1 cellular context compared by ENCODE assay signal in the genomic region with DNA sequence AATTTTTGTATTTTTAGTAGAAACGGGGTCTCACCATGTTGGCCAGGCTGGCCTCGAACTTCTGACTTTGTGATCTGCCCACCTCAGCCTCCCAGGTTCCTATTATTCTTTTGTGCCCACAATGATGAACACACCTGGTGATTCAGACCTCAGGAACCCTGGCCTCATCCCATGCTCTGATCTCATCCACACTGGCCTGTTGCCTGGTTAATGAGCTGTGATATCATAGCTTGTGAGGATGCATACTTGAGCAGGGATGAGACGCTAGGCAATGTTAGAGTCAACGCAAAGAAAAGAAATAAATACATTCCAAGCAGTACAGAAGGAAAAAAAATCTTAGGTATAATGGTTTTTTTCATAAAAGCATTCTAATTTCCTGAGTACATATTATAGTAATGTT.
TF ChIP-seq lines count a peak whose summit lies in the region.

No MANE protein-coding gene starts in this region.

TF ChIP-seq in SK-N-SH treated with all-trans-retinoic acid at 6 μM for 48 hours, 23 proteins besides CTCF, POLR2A, EP300 and RAD21 (continued from another document):
- TF ChIP-seq ARNTL (CRISPR knock-in tag; IDR thresholded peaks at IDR 0.05; ENCODE audit: borderline replicate concordance, low read depth) (no peak), ISL1 (CRISPR knock-in tag; IDR thresholded peaks at IDR 0.05) (no peak), BACH2 (CRISPR knock-in tag; IDR thresholded peaks at IDR 0.05; ENCODE audit: borderline replicate concordance) (no peak), ZFP30 (CRISPR knock-in tag; IDR thresholded peaks at IDR 0.05) (no peak), ZNF70 (CRISPR knock-in tag; IDR thresholded peaks at IDR 0.05) (no peak)
- TF ChIP-seq, protein P1, sequence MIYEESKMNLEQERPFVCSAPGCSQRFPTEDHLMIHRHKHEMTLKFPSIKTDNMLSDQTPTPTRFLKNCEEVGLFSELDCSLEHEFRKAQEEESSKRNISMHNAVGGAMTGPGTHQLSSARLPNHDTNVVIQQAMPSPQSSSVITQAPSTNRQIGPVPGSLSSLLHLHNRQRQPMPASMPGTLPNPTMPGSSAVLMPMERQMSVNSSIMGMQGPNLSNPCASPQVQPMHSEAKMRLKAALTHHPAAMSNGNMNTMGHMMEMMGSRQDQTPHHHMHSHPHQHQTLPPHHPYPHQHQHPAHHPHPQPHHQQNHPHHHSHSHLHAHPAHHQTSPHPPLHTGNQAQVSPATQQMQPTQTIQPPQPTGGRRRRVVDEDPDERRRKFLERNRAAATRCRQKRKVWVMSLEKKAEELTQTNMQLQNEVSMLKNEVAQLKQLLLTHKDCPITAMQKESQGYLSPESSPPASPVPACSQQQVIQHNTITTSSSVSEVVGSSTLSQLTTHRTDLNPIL (CRISPR knock-in tag; IDR thresholded peaks at IDR 0.05; ENCODE audit: low read depth) = no peak
